In the genomic region with DNA sequence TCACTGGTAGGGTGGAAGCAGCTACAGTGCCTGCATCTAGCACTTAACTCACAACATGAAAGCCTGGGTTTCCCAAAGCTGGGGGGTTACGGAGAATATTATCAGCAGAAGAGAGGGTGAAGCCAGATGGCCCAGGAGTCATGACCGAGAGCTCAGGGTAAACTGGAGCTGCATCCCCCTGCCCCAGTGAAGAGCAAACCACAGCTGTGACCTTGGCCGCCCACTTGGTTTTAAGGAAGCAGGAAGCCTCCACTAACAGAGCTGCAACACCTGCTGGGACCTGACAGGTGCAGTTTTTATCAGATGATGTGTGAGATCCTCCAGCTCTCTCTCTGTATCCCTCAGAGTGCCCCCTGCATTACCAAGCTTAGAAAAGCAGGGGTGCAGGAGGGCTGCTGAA, we compare ENCODE assay signal across 14 cellular contexts. TPM values are rescaled to one million over a fixed set of nuclear protein-coding genes. Genes with fewer than 3 reads are reported as not detected.
DNase-seq lines count a peak whose midpoint lies in the region; ATAC-seq and TF ChIP-seq lines count a peak whose summit lies in the region.
"Had no signal": no experiment of that assay in that cellular context is flagged by ENCODE, and none has a peak within 500 bp of the region (broad histone marks: within the 10 kb centered on the region; RNA-seq: fewer than 3 reads in every experiment).

No MANE protein-coding gene starts in this region.

- no peak for TF ChIP-seq CTCF in activated CD8-positive, alpha-beta T cell treated with anti-CD3 and anti-CD28 coated beads for 36 hours (IDR thresholded peaks at IDR 0.05)
- TF ChIP-seq CTCF in right lobe of liver (IDR thresholded peaks at IDR 0.05) (no peak), vagina (IDR thresholded peaks at IDR 0.05) (no peak), coronary artery (IDR thresholded peaks at IDR 0.05) (no peak)

- no peak overlapping the region for H3K4me3 Mint-ChIP-seq in activated CD8-positive, alpha-beta T cell treated with anti-CD3 and anti-CD28 coated beads for 36 hours
- H3K4me3 Mint-ChIP-seq in activated CD8-positive, alpha-beta T cell treated with anti-CD3 and anti-CD28 coated beads, Interleukin-2, amount 10 ng/mL, durations not matched to agents 7 days and 5 days, result no peak overlapping the region
- H3K4me3 Mint-ChIP-seq: activated T-cell treated with anti-CD3 and anti-CD28 coated beads, Interleukin-2, amount 50 U/mL, for 72 hours; neural crest cell had no signal

- TF ChIP-seq POLR2A in right lobe of liver (IDR thresholded peaks at IDR 0.05) (no peak), vagina (IDR thresholded peaks at IDR 0.05) (no peak)

- H3K36me3 ChIP-seq in right lobe of liver (peaks cover 0 to 11% (median 0%) of the 10 kb centered on the region in 4 donors), vagina (peaks cover 0 to 46% of the 10 kb centered on the region in 2 donors)

- H3K27ac ChIP-seq in right lobe of liver, result peak overlapping the region; percentile 6 to 68 (median 46)
- H3K27ac ChIP-seq in vagina, result peak overlapping the region; percentile 10
- H3K27ac ChIP-seq in coronary artery, result no peak overlapping the region

- H3K9me3 Mint-ChIP-seq in activated CD8-positive, alpha-beta T cell treated with anti-CD3 and anti-CD28 coated beads for 36 hours, result no peaks in the 10 kb centered on the region
- H3K9me3 Mint-ChIP-seq in activated CD8-positive, alpha-beta T cell treated with anti-CD3 and anti-CD28 coated beads, Interleukin-2, amount 10 ng/mL, durations not matched to agents 7 days and 5 days (ENCODE audit: insufficient read depth), result no peaks in the 10 kb centered on the region
- H3K9me3 Mint-ChIP-seq: activated T-cell treated with anti-CD3 and anti-CD28 coated beads, Interleukin-2, amount 50 U/mL, for 72 hours; neural crest cell had no signal

- peaks cover 38% of the 10 kb centered on the region for H3K36me3 Mint-ChIP-seq in activated CD8-positive, alpha-beta T cell treated with anti-CD3 and anti-CD28 coated beads for 36 hours (ENCODE audit: low read depth)
- peaks cover 42% of the 10 kb centered on the region for H3K36me3 Mint-ChIP-seq in activated CD8-positive, alpha-beta T cell treated with anti-CD3 and anti-CD28 coated beads, Interleukin-2, amount 10 ng/mL, durations not matched to agents 7 days and 5 days (ENCODE audit: low read depth)

- CTCF ChIA-PET in activated CD8-positive, alpha-beta T cell treated with anti-CD3 and anti-CD28 coated beads for 36 hours (lab: Charles Lee), result interaction anchor here (0.7 to 1.6 kb wide), 4 partner anchors 99 to 833 kb away, joined by 3 to 4 read pairs (median 4); no protein-coding TSS in a partner anchor
- CTCF ChIA-PET in activated CD8-positive, alpha-beta T cell treated with anti-CD3 and anti-CD28 coated beads, Interleukin-2, amount 10 ng/mL, durations not matched to agents 7 days and 5 days (lab: Charles Lee), result no interaction called here

- WGBS in right lobe of liver (ENCODE audit: insufficient coverage, low coverage, low lambda C conversion rate, missing lambda C conversion rate), result 100% methylated on average over 2 of the region's 3 CpGs

- no peaks in the 10 kb centered on the region for H3K27me3 Mint-ChIP-seq in activated CD8-positive, alpha-beta T cell treated with anti-CD3 and anti-CD28 coated beads for 36 hours
- no peaks in the 10 kb centered on the region for H3K27me3 Mint-ChIP-seq in activated CD8-positive, alpha-beta T cell treated with anti-CD3 and anti-CD28 coated beads, Interleukin-2, amount 10 ng/mL, durations not matched to agents 7 days and 5 days (ENCODE audit: low read depth)

- H3K4me1 ChIP-seq in right lobe of liver, result peaks cover 0 to 20% (median 9%) of the 10 kb centered on the region in 4 donors
- H3K4me1 ChIP-seq in vagina, result peaks cover 48% of the 10 kb centered on the region

- intact Hi-C loops in activated CD8-positive, alpha-beta T cell treated with anti-CD3 and anti-CD28 coated beads for 36 hours (cut with micrococcal nuclease), result loop anchor here (10.0 kb wide), 2 partner anchors 165 to 225 kb away; a partner anchor contains a TSS
- intact Hi-C loops in right lobe of liver (cut with DNase I) (loop anchor here in 1 of 2 donors (10.0 kb wide), 1 partner anchor 95 kb away; no protein-coding TSS in a partner anchor), vagina (cut with DNase I) (no loop called here)

- no peaks in the 10 kb centered on the region for H3K9me3 ChIP-seq in right lobe of liver
- H3K9me3 ChIP-seq in vagina, result no peaks in the 10 kb centered on the region

- H3K4me3 ChIP-seq in right lobe of liver (no peak overlapping the region), vagina (no peak overlapping the region), coronary artery (no peak overlapping the region)

- H3K27me3 ChIP-seq in right lobe of liver, result no peaks in the 10 kb centered on the region
- no peaks in the 10 kb centered on the region for H3K27me3 ChIP-seq in vagina

- DNase-seq in activated CD8-positive, alpha-beta T cell treated with anti-CD3 and anti-CD28 coated beads for 36 hours, result no peak
- DNase-seq in activated CD8-positive, alpha-beta T cell treated with anti-CD3 and anti-CD28 coated beads, Interleukin-2, amount 10 ng/mL, durations not matched to agents 7 days and 5 days, result no peak
- DNase-seq in SK-N-DZ (ENCODE audit: low spot score) (peak; percentile 22), right lobe of liver (no peak), vagina (ENCODE audit: extremely low spot score in 2 of 2) (peak in 1 of 2 donors; percentile 79), coronary artery (ENCODE audit: low spot score) (no peak), HUDEP-2 (lab: John Stamatoyannopoulos, UW; ENCODE audit: unreplicated experiment in 76 of 76) (no peak)
- DNase-seq: activated T-cell treated with anti-CD3 and anti-CD28 coated beads, Interleukin-2, amount 50 U/mL, for 72 hours; left ventricle myocardium superior; NCI-H2081 treated with DMSO at 0.1 percent for 48 hours; small intestine; substantia nigra had no signal

- ATAC-seq in activated CD8-positive, alpha-beta T cell treated with anti-CD3 and anti-CD28 coated beads for 36 hours, result no peak
- no peak for ATAC-seq in activated CD8-positive, alpha-beta T cell treated with anti-CD3 and anti-CD28 coated beads, Interleukin-2, amount 10 ng/mL, durations not matched to agents 7 days and 5 days
- ATAC-seq in right lobe of liver, result no peak
- no peak for ATAC-seq in GM18867 (IDR thresholded peaks at IDR 0.05; ENCODE audit: unreplicated experiment)
- ATAC-seq: activated T-cell treated with anti-CD3 and anti-CD28 coated beads, Interleukin-2, amount 50 U/mL, for 72 hours; left ventricle myocardium superior had no signal

- H3K4me1 Mint-ChIP-seq in activated CD8-positive, alpha-beta T cell treated with anti-CD3 and anti-CD28 coated beads for 36 hours (ENCODE audit: low read depth), result peaks cover 49% of the 10 kb centered on the region
- peaks cover 29% of the 10 kb centered on the region for H3K4me1 Mint-ChIP-seq in activated CD8-positive, alpha-beta T cell treated with anti-CD3 and anti-CD28 coated beads, Interleukin-2, amount 10 ng/mL, durations not matched to agents 7 days and 5 days (ENCODE audit: low read depth)

- POLR2A ChIA-PET in activated CD8-positive, alpha-beta T cell treated with anti-CD3 and anti-CD28 coated beads for 36 hours (lab: Charles Lee), result interaction anchor here (0.9 to 1.7 kb wide), 3 partner anchors 17 to 46 kb away, joined by 3 to 6 read pairs (median 3); no protein-coding TSS in a partner anchor
- POLR2A ChIA-PET in activated CD8-positive, alpha-beta T cell treated with anti-CD3 and anti-CD28 coated beads, Interleukin-2, amount 10 ng/mL, durations not matched to agents 7 days and 5 days (lab: Charles Lee), result interaction anchor here (0.5 to 2.3 kb wide), 2 partner anchors 21 to 97 kb away, joined by 3 to 11 read pairs; a partner anchor contains a TSS

- peak overlapping the region; percentile 48 for H3K27ac Mint-ChIP-seq in activated CD8-positive, alpha-beta T cell treated with anti-CD3 and anti-CD28 coated beads for 36 hours
- H3K27ac Mint-ChIP-seq in activated CD8-positive, alpha-beta T cell treated with anti-CD3 and anti-CD28 coated beads, Interleukin-2, amount 10 ng/mL, durations not matched to agents 7 days and 5 days, result no peak overlapping the region
- H3K27ac Mint-ChIP-seq: activated T-cell treated with anti-CD3 and anti-CD28 coated beads, Interleukin-2, amount 50 U/mL, for 72 hours had no signal

RNA-seq across cellular contexts. Expression of a gene that starts 20.9 kb away (rescaled TPM):
- total RNA-seq in activated CD8-positive, alpha-beta T cell treated with anti-CD3 and anti-CD28 coated beads for 36 hours, result 10 to 100 TPM; 11.0 to 12.7 TPM
- 10 to 100 TPM; 17.2 to 21.0 TPM for total RNA-seq in activated CD8-positive, alpha-beta T cell treated with anti-CD3 and anti-CD28 coated beads, Interleukin-2, amount 10 ng/mL, durations not matched to agents 7 days and 5 days
- 14.0 and 20.5 TPM in 2 replicates for polyA plus RNA-seq in SK-N-DZ (2014; cell fraction: cytosol; rRNA removed)
- polyA plus RNA-seq in SK-N-DZ (2014; cell fraction: nucleus; rRNA removed), result 13.1 and 14.9 TPM in 2 replicates
- total RNA-seq in right lobe of liver, result 10 to 100 TPM in 2 of 6 experiments, 1 to 10 TPM in 4; 3.3 to 13.6 (median 6.6) TPM
- total RNA-seq in vagina, result 28.7 TPM

RNA-seq across cellular contexts. Expression of a gene that starts 44.6 kb away (rescaled TPM):
- 1 to 10 TPM; 2.8 to 3.0 TPM for total RNA-seq in activated CD8-positive, alpha-beta T cell treated with anti-CD3 and anti-CD28 coated beads for 36 hours
- 1 to 10 TPM; 1.2 to 2.8 TPM for total RNA-seq in activated CD8-positive, alpha-beta T cell treated with anti-CD3 and anti-CD28 coated beads, Interleukin-2, amount 10 ng/mL, durations not matched to agents 7 days and 5 days
- 6.1 and 8.6 TPM in 2 replicates for polyA plus RNA-seq in SK-N-DZ (2014; cell fraction: cytosol; rRNA removed)
- polyA plus RNA-seq in SK-N-DZ (2014; cell fraction: nucleus; rRNA removed), result 21.0 and 30.8 TPM in 2 replicates
- total RNA-seq in right lobe of liver, result 10 to 100 TPM; 18.4 to 39.3 (median 30.8) TPM
- total RNA-seq in vagina, result 2.5 TPM

Comparison
In these comparisons a context has a peak if more than half of its experiments do, and no peak if none do; other contexts are left out.
1. H3K27ac ChIP-seq: peak in right lobe of liver (3 of 3) and vagina (single experiment); none in coronary artery (0 of 2).